In the genomic region with DNA sequence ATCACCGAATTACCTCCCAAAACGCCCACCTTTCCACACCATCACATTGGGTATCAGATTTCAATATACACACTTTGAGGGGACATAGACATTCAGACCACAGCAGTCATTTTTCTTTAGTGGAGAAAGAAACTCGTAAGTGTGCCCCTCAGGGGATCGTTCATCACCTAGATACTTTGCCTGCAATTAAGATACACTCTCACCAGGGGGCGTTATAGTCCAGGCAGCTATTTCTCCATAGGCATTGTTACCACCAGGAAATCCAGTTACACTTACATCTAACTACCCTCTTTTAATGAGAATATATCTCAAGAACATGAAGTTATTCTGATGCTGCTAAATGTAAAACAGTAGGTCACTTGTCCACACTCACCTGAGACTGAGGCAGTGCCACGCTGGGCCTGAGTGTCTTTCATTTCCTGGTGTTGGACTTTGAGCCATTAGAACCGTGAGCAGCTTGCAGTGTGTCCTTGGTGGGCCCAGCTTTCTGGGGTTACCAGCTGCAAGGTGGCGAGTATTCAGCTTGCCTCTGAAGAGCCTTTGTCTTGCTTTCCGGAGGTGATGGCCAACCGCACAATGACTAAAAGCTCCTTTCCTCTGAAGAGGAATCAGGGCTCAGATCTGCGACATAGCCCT, we compare ENCODE assay signal across 28 cellular contexts. TPM values are rescaled to one million over a fixed set of nuclear protein-coding genes. Genes with fewer than 3 reads are reported as not detected.
DNase-seq lines count a peak whose midpoint lies in the region; ATAC-seq, FAIRE-seq and TF ChIP-seq lines count a peak whose summit lies in the region.
"Had no signal": no experiment of that assay in that cellular context is flagged by ENCODE, and none has a peak within 500 bp of the region (broad histone marks: within the 10 kb centered on the region; RNA-seq: fewer than 3 reads in every experiment).

No MANE protein-coding gene starts in this region.

- no peak for TF ChIP-seq POLR2A in NB4 (IDR thresholded peaks at IDR 0.05; ENCODE audit: extremely low read depth, insufficient read length)

- no peaks in the 10 kb centered on the region for H3K36me3 ChIP-seq in smooth muscle cell (ENCODE audit: low read depth)
- H3K36me3 ChIP-seq: ascending aorta, neutrophil, thyroid gland had no signal

- DNase-seq in NB4 (ENCODE audit: low read depth): peak; percentile 16
- no peak for DNase-seq in endothelial cell (ENCODE audit: low spot score)
- no peak for DNase-seq in smooth muscle cell (lab: John Stamatoyannopoulos, UW; ENCODE audit: unreplicated experiment)
- DNase-seq in HTR-8/SVneo (ENCODE audit: insufficient read length, low spot score): no peak
- DNase-seq: activated B cell treated with CpG ODN at 0.5 μM for 24 hours; activated naive CD8-positive, alpha-beta T cell treated with anti-CD3 and anti-CD28 coated beads for 36 hours; caudate nucleus; CD8-positive, alpha-beta T cell; DMS 273 treated with DMSO at 0.1 percent for 48 hours; H7; mammary epithelial cell; MM.1S; NCI-H146; NCI-H2171; NCI-H526; stimulated activated naive CD8-positive, alpha-beta T cell treated with anti-CD3 and anti-CD28 coated beads, Interleukin-15, amount 100 ng/mL, for 72 hours; T-helper 9 cell; thyroid gland had no signal

- no peaks in the 10 kb centered on the region for H3F3A ChIP-seq in smooth muscle cell (ENCODE audit: low read depth)

- peaks cover 5% of the 10 kb centered on the region for H3K36me3 Mint-ChIP-seq in endothelial cell (ENCODE audit: low read depth, unreplicated experiment)
- H3K36me3 Mint-ChIP-seq: activated naive CD8-positive, alpha-beta T cell treated with anti-CD3 and anti-CD28 coated beads for 36 hours; CD8-positive, alpha-beta T cell had no signal

- H3K4me1 ChIP-seq in smooth muscle cell (ENCODE audit: low read depth): no peaks in the 10 kb centered on the region
- H3K4me1 ChIP-seq: ascending aorta, thyroid gland had no signal

- H3K27ac Mint-ChIP-seq in endothelial cell (ENCODE audit: unreplicated experiment): no peak overlapping the region
- H3K27ac Mint-ChIP-seq: activated B cell treated with CpG ODN at 0.5 μM for 24 hours; activated naive CD8-positive, alpha-beta T cell treated with anti-CD3 and anti-CD28 coated beads for 36 hours; activated T-helper 2 cell treated with anti-CD3 and anti-CD28 coated beads, Interferon-gamma antibody, Interleukin-2, Interleukin-4, amounts not matched to agents 10 μg/mL and 5 μg/mL and 100 μg/mL, durations not matched to agents 14 hours and 24 hours and 36 hours; CD8-positive, alpha-beta T cell; dendritic cell treated with granulocyte-macrophage colony-stimulating factor and Interleukin-4, amounts not matched to agents 40 ng/mL and 50 ng/mL, for 4 days; IgD-negative memory B cell; progenitor cell of endocrine pancreas; stimulated activated naive CD8-positive, alpha-beta T cell treated with anti-CD3 and anti-CD28 coated beads, Interleukin-15, amount 100 ng/mL, for 72 hours had no signal

- H3K4me1 Mint-ChIP-seq in endothelial cell (ENCODE audit: unreplicated experiment): no peaks in the 10 kb centered on the region
- H3K4me1 Mint-ChIP-seq: activated B cell treated with CpG ODN at 0.5 μM for 24 hours; activated naive CD8-positive, alpha-beta T cell treated with anti-CD3 and anti-CD28 coated beads for 36 hours; IgD-negative memory B cell; stimulated activated naive CD8-positive, alpha-beta T cell treated with anti-CD3 and anti-CD28 coated beads, Interleukin-15, amount 100 ng/mL, for 72 hours had no signal

- TF ChIP-seq CTCF in GM12873 (IDR thresholded peaks at IDR 0.05; ENCODE audit: insufficient read depth, low read depth, low read length, missing control alignments) (peak; percentile 47), NB4 (IDR thresholded peaks at IDR 0.05; ENCODE audit: low read depth, low read length) (peak; percentile 29), endothelial cell (IDR thresholded peaks at IDR 0.05; ENCODE audit: unreplicated experiment) (peak; percentile 37), smooth muscle cell (IDR thresholded peaks at IDR 0.05; ENCODE audit: borderline replicate concordance, insufficient read depth, poor library complexity, severe bottlenecking) (peak; percentile 12)

- no peaks in the 10 kb centered on the region for H4K20me1 ChIP-seq in smooth muscle cell (ENCODE audit: low read depth)

- H3K4me3 ChIP-seq in NB4 (ENCODE audit: low read depth, low read length): no peak overlapping the region
- H3K4me3 ChIP-seq in smooth muscle cell: no peak overlapping the region
- H3K4me3 ChIP-seq: ascending aorta, thyroid gland had no signal

- no peak overlapping the region for H3K9ac ChIP-seq in smooth muscle cell (ENCODE audit: low read depth)

- no peaks in the 10 kb centered on the region for H3K9me3 Mint-ChIP-seq in endothelial cell (ENCODE audit: unreplicated experiment)

- H3K9me3 ChIP-seq in smooth muscle cell (replicated peaks; ENCODE audit: low read depth): no peaks in the 10 kb centered on the region
- H3K9me3 ChIP-seq: ascending aorta, neutrophil, thyroid gland had no signal

- H3K4me2 ChIP-seq in smooth muscle cell: no peak overlapping the region

- no peak for FAIRE-seq in HTR-8/SVneo (lab: Jason Lieb, UNC)
- FAIRE-seq: endometrium had no signal

- no peak overlapping the region for H3K27ac ChIP-seq in smooth muscle cell (ENCODE audit: low read depth)
- H3K27ac ChIP-seq: ascending aorta, neutrophil, thyroid gland had no signal

- no peaks in the 10 kb centered on the region for H3K79me2 ChIP-seq in smooth muscle cell (ENCODE audit: low read depth)

- no peak for ATAC-seq in HG03095 (IDR thresholded peaks at IDR 0.05; ENCODE audit: unreplicated experiment)
- ATAC-seq in esophagus mucosa: no peak
- ATAC-seq: CD8-positive, alpha-beta T cell; stimulated activated naive CD8-positive, alpha-beta T cell treated with anti-CD3 and anti-CD28 coated beads, Interleukin-15, amount 100 ng/mL, for 72 hours had no signal

- no peak overlapping the region for H3K4me3 Mint-ChIP-seq in endothelial cell (ENCODE audit: unreplicated experiment)
- H3K4me3 Mint-ChIP-seq: activated B cell treated with CpG ODN at 0.5 μM for 24 hours; activated naive CD8-positive, alpha-beta T cell treated with anti-CD3 and anti-CD28 coated beads for 36 hours; CD8-positive, alpha-beta T cell; dendritic cell treated with granulocyte-macrophage colony-stimulating factor and Interleukin-4, amounts not matched to agents 40 ng/mL and 50 ng/mL, for 4 days; IgD-negative memory B cell; stimulated activated naive CD8-positive, alpha-beta T cell treated with anti-CD3 and anti-CD28 coated beads, Interleukin-15, amount 100 ng/mL, for 72 hours had no signal

- WGBS in smooth muscle cell (ENCODE audit: low lambda C conversion rate): 91% methylated on average over 11 of the region's 11 CpGs

- no peaks in the 10 kb centered on the region for H3K27me3 ChIP-seq in smooth muscle cell (ENCODE audit: low read depth)
- H3K27me3 ChIP-seq: ascending aorta, neutrophil, thyroid gland had no signal

- H2AFZ ChIP-seq in smooth muscle cell (ENCODE audit: low read depth): no peak overlapping the region

- peaks cover 2% of the 10 kb centered on the region for H3K27me3 Mint-ChIP-seq in endothelial cell (ENCODE audit: unreplicated experiment)

RNA-seq across cellular contexts. Expression of a gene that starts 35.1 kb away (rescaled TPM):
- total RNA-seq in endothelial cell (ENCODE audit: unreplicated experiment): not detected
- total RNA-seq in smooth muscle cell: 1.5 TPM in 1 of 2 replicates, not detected in the other
- not detected in 2 replicates for polyA plus RNA-seq in smooth muscle cell
- total RNA-seq in esophagus mucosa: 4.5 TPM
- total RNA-seq: activated B cell treated with CpG ODN at 0.5 μM for 24 hours; activated naive CD8-positive, alpha-beta T cell treated with anti-CD3 and anti-CD28 coated beads for 36 hours; activated T-helper 2 cell treated with anti-CD3 and anti-CD28 coated beads, Interferon-gamma antibody, Interleukin-2, Interleukin-4, amounts not matched to agents 10 μg/mL and 5 μg/mL and 100 μg/mL, durations not matched to agents 14 hours and 24 hours and 36 hours; ascending aorta; CD8-positive, alpha-beta T cell; mammary epithelial cell; thyroid gland had no signal
- polyA plus RNA-seq: IgD-negative memory B cell, mammary epithelial cell had no signal
